ENCODE assay signal across 1 cellular context in genomic region chr6:46149066-46149465, GRCh38. TPM values are rescaled to one million over a fixed set of nuclear protein-coding genes. Genes with fewer than 3 reads are reported as not detected.
"Had no signal": no experiment of that assay in that cellular context is flagged by ENCODE, and none has a peak within 500 bp of the region (broad histone marks: within the 10 kb centered on the region; RNA-seq: fewer than 3 reads in every experiment).

No MANE protein-coding gene starts in this region.

RNA-seq across cellular contexts. Expression of gene ENPP5, which starts 21.7 kb away (rescaled TPM):
- total RNA-seq: lung microvascular endothelial cell had no signal
